ENCODE assay signal across 16 cellular contexts in genomic region chr3:14396293-14396692, GRCh38. TPM values are rescaled to one million over a fixed set of nuclear protein-coding genes. Genes with fewer than 3 reads are reported as not detected.
DNase-seq lines count a peak whose midpoint lies in the region; ATAC-seq and TF ChIP-seq lines count a peak whose summit lies in the region.
"Had no signal": no experiment of that assay in that cellular context is flagged by ENCODE, and none has a peak within 500 bp of the region (broad histone marks: within the 10 kb centered on the region; RNA-seq: fewer than 3 reads in every experiment).

No MANE protein-coding gene starts in this region.

- intact Hi-C loops in dendritic cell treated with granulocyte-macrophage colony-stimulating factor and Interleukin-4, amounts not matched to agents 40 ng/mL and 50 ng/mL, for 4 days (cut with micrococcal nuclease): no loop called here
- intact Hi-C loops in breast epithelium (cut with DNase I; ENCODE audit: low total_unique reads): loop anchor here (2.0 to 10.0 kb wide), 2 partner anchors 25 to 91 kb away; no protein-coding TSS in a partner anchor

- no peak overlapping the region for H3K27ac ChIP-seq in neural progenitor cell
- no peak overlapping the region for H3K27ac ChIP-seq in breast epithelium
- H3K27ac ChIP-seq: PC-9 had no signal

- peaks cover 3% of the 10 kb centered on the region for H3F3A ChIP-seq in neural progenitor cell (ENCODE audit: low read depth)

- CTCF ChIA-PET in activated CD8-positive, alpha-beta memory T cell treated with anti-CD3 and anti-CD28 coated beads, Interleukin-2, amount 10 ng/mL, durations not matched to agents 7 days and 5 days (lab: Charles Lee): no interaction called here

- TF ChIP-seq POLR2A in breast epithelium (IDR thresholded peaks at IDR 0.05): no peak

- H3K9me3 Mint-ChIP-seq in stimulated activated naive CD8-positive, alpha-beta T cell treated with anti-CD3 and anti-CD28 coated beads, Interleukin-15, Interleukin-2, amounts not matched to agents 100 ng/mL and 50 ng/mL, for 24 hours: no peaks in the 10 kb centered on the region
- no peaks in the 10 kb centered on the region for H3K9me3 Mint-ChIP-seq in dendritic cell treated with granulocyte-macrophage colony-stimulating factor and Interleukin-4, amounts not matched to agents 40 ng/mL and 50 ng/mL, for 4 days
- H3K9me3 Mint-ChIP-seq in neural progenitor cell: no peaks in the 10 kb centered on the region
- no peaks in the 10 kb centered on the region for H3K9me3 Mint-ChIP-seq in activated CD8-positive, alpha-beta memory T cell treated with anti-CD3 and anti-CD28 coated beads, Interleukin-2, amount 10 ng/mL, durations not matched to agents 7 days and 5 days (ENCODE audit: low read depth)
- H3K9me3 Mint-ChIP-seq: CD4-positive, alpha-beta memory T cell had no signal

- no peak overlapping the region for H3K4me2 ChIP-seq in neural progenitor cell
- H3K4me2 ChIP-seq: PC-9 had no signal

- ATAC-seq in stimulated activated naive CD8-positive, alpha-beta T cell treated with anti-CD3 and anti-CD28 coated beads, Interleukin-15, Interleukin-2, amounts not matched to agents 100 U/mL and 50 U/mL, for 24 hours: no peak
- no peak for ATAC-seq in activated CD8-positive, alpha-beta memory T cell treated with anti-CD3 and anti-CD28 coated beads, Interleukin-2, amount 10 ng/mL, durations not matched to agents 7 days and 5 days

- no peaks in the 10 kb centered on the region for H3K36me3 Mint-ChIP-seq in stimulated activated naive CD8-positive, alpha-beta T cell treated with anti-CD3 and anti-CD28 coated beads, Interleukin-15, Interleukin-2, amounts not matched to agents 100 ng/mL and 50 ng/mL, for 24 hours (ENCODE audit: low read depth)
- no peaks in the 10 kb centered on the region for H3K36me3 Mint-ChIP-seq in dendritic cell treated with granulocyte-macrophage colony-stimulating factor and Interleukin-4, amounts not matched to agents 40 ng/mL and 50 ng/mL, for 4 days (ENCODE audit: low read depth)
- H3K36me3 Mint-ChIP-seq in neural progenitor cell: no peaks in the 10 kb centered on the region
- no peaks in the 10 kb centered on the region for H3K36me3 Mint-ChIP-seq in activated CD8-positive, alpha-beta memory T cell treated with anti-CD3 and anti-CD28 coated beads, Interleukin-2, amount 10 ng/mL, durations not matched to agents 7 days and 5 days
- H3K36me3 Mint-ChIP-seq: CD4-positive, alpha-beta memory T cell had no signal

- peak overlapping the region; percentile 65 for H3K27ac Mint-ChIP-seq in stimulated activated naive CD8-positive, alpha-beta T cell treated with anti-CD3 and anti-CD28 coated beads, Interleukin-15, Interleukin-2, amounts not matched to agents 100 ng/mL and 50 ng/mL, for 24 hours
- peak overlapping the region; percentile 71 for H3K27ac Mint-ChIP-seq in dendritic cell treated with granulocyte-macrophage colony-stimulating factor and Interleukin-4, amounts not matched to agents 40 ng/mL and 50 ng/mL, for 4 days
- peak overlapping the region; percentile 74 for H3K27ac Mint-ChIP-seq in neural progenitor cell
- H3K27ac Mint-ChIP-seq in activated CD8-positive, alpha-beta memory T cell treated with anti-CD3 and anti-CD28 coated beads, Interleukin-2, amount 10 ng/mL, durations not matched to agents 7 days and 5 days: no peak overlapping the region

- no peak overlapping the region for H3K4me3 Mint-ChIP-seq in stimulated activated naive CD8-positive, alpha-beta T cell treated with anti-CD3 and anti-CD28 coated beads, Interleukin-15, Interleukin-2, amounts not matched to agents 100 ng/mL and 50 ng/mL, for 24 hours
- H3K4me3 Mint-ChIP-seq in dendritic cell treated with granulocyte-macrophage colony-stimulating factor and Interleukin-4, amounts not matched to agents 40 ng/mL and 50 ng/mL, for 4 days: no peak overlapping the region
- H3K4me3 Mint-ChIP-seq in neural progenitor cell: no peak overlapping the region
- no peak overlapping the region for H3K4me3 Mint-ChIP-seq in activated CD8-positive, alpha-beta memory T cell treated with anti-CD3 and anti-CD28 coated beads, Interleukin-2, amount 10 ng/mL, durations not matched to agents 7 days and 5 days
- H3K4me3 Mint-ChIP-seq: CD4-positive, alpha-beta memory T cell had no signal

- no peaks in the 10 kb centered on the region for H3K79me2 ChIP-seq in neural progenitor cell (ENCODE audit: low read depth)

- TF ChIP-seq CTCF in neural progenitor cell (IDR thresholded peaks at IDR 0.05): no peak
- TF ChIP-seq CTCF in breast epithelium (IDR thresholded peaks at IDR 0.05): no peak

- peaks cover 19% of the 10 kb centered on the region for H3K4me1 Mint-ChIP-seq in stimulated activated naive CD8-positive, alpha-beta T cell treated with anti-CD3 and anti-CD28 coated beads, Interleukin-15, Interleukin-2, amounts not matched to agents 100 ng/mL and 50 ng/mL, for 24 hours (ENCODE audit: low read depth)
- H3K4me1 Mint-ChIP-seq in dendritic cell treated with granulocyte-macrophage colony-stimulating factor and Interleukin-4, amounts not matched to agents 40 ng/mL and 50 ng/mL, for 4 days (ENCODE audit: low read depth): peaks cover 65% of the 10 kb centered on the region
- H3K4me1 Mint-ChIP-seq in neural progenitor cell: peaks cover 36% of the 10 kb centered on the region
- peaks cover 16% of the 10 kb centered on the region for H3K4me1 Mint-ChIP-seq in activated CD8-positive, alpha-beta memory T cell treated with anti-CD3 and anti-CD28 coated beads, Interleukin-2, amount 10 ng/mL, durations not matched to agents 7 days and 5 days

- no peak overlapping the region for H2AFZ ChIP-seq in neural progenitor cell (replicated peaks)
- H2AFZ ChIP-seq: PC-9 had no signal

- no peaks in the 10 kb centered on the region for H3K4me1 ChIP-seq in neural progenitor cell
- H3K4me1 ChIP-seq in breast epithelium: no peaks in the 10 kb centered on the region
- H3K4me1 ChIP-seq: BE2C had no signal

- DNase-seq in stimulated activated naive CD8-positive, alpha-beta T cell treated with anti-CD3 and anti-CD28 coated beads, Interleukin-15, Interleukin-2, amounts not matched to agents 100 U/mL and 50 U/mL, for 24 hours: no peak
- no peak for DNase-seq in neural progenitor cell (ENCODE audit: low spot score)
- no peak for DNase-seq in breast epithelium (ENCODE audit: low spot score in 2 of 2)
- DNase-seq in NCI-H1436 (lab: John Stamatoyannopoulos, UW): no peak
- DNase-seq in activated CD8-positive, alpha-beta memory T cell treated with anti-CD3 and anti-CD28 coated beads, Interleukin-2, amount 10 ng/mL, durations not matched to agents 7 days and 5 days: no peak
- no peak for DNase-seq in DMS79 (lab: John Stamatoyannopoulos, UW)
- DNase-seq: BE2C; CD4-positive, alpha-beta memory T cell; KG1; NCI-H1048; NCI-H2107; NCI-H226; NCI-H526 treated with DMSO at 0.1 percent for 48 hours; PC-9 had no signal

- H3K9me3 ChIP-seq in neural progenitor cell (ENCODE audit: low read depth) (no peaks in the 10 kb centered on the region), breast epithelium (no peaks in the 10 kb centered on the region)
- H3K9me3 ChIP-seq: BE2C had no signal

- no peaks in the 10 kb centered on the region for H3K27me3 Mint-ChIP-seq in stimulated activated naive CD8-positive, alpha-beta T cell treated with anti-CD3 and anti-CD28 coated beads, Interleukin-15, Interleukin-2, amounts not matched to agents 100 ng/mL and 50 ng/mL, for 24 hours
- H3K27me3 Mint-ChIP-seq in dendritic cell treated with granulocyte-macrophage colony-stimulating factor and Interleukin-4, amounts not matched to agents 40 ng/mL and 50 ng/mL, for 4 days: peaks cover 11% of the 10 kb centered on the region
- H3K27me3 Mint-ChIP-seq in neural progenitor cell (ENCODE audit: insufficient read depth, low read depth): peaks cover 15% of the 10 kb centered on the region
- H3K27me3 Mint-ChIP-seq in activated CD8-positive, alpha-beta memory T cell treated with anti-CD3 and anti-CD28 coated beads, Interleukin-2, amount 10 ng/mL, durations not matched to agents 7 days and 5 days: peaks cover 5% of the 10 kb centered on the region
- H3K27me3 Mint-ChIP-seq: CD4-positive, alpha-beta memory T cell had no signal

- H3K4me3 ChIP-seq in neural progenitor cell: no peak overlapping the region
- H3K4me3 ChIP-seq in breast epithelium: no peak overlapping the region
- H3K4me3 ChIP-seq: PC-9 had no signal

- no peaks in the 10 kb centered on the region for H4K20me1 ChIP-seq in neural progenitor cell (ENCODE audit: low read depth)

- H3K27me3 ChIP-seq in neural progenitor cell: peaks cover 8% of the 10 kb centered on the region
- no peaks in the 10 kb centered on the region for H3K27me3 ChIP-seq in breast epithelium
- H3K27me3 ChIP-seq: BE2C had no signal

- no peaks in the 10 kb centered on the region for H3K36me3 ChIP-seq in neural progenitor cell
- H3K36me3 ChIP-seq in breast epithelium: no peaks in the 10 kb centered on the region
- H3K36me3 ChIP-seq: BE2C had no signal

- no peak overlapping the region for H3K9ac ChIP-seq in neural progenitor cell

RNA-seq across cellular contexts. Expression of gene SLC6A6, which starts 6.1 kb away (rescaled TPM):
- total RNA-seq in neural progenitor cell (ENCODE audit: low replicate concordance) (32.9 and 37.2 TPM in 2 replicates), breast epithelium (10 to 100 TPM; 22.1 to 52.4 (median 27.5) TPM)
- 10 to 100 TPM; 55.3 to 64.6 TPM for total RNA-seq in activated CD8-positive, alpha-beta memory T cell treated with anti-CD3 and anti-CD28 coated beads, Interleukin-2, amount 10 ng/mL, durations not matched to agents 7 days and 5 days
